In genomic region chr1:229207916-229208315, GRCh38 we compare ENCODE assay signal across 20 cellular contexts.
"Had no signal": no experiment of that assay in that cellular context is flagged by ENCODE, and none has a peak within 500 bp of the region (broad histone marks: within the 10 kb centered on the region; RNA-seq: fewer than 3 reads in every experiment).

No MANE protein-coding gene starts in this region.

- H3K27ac Mint-ChIP-seq: immature natural killer cell; natural killer cell treated with Interleukin-12 subunit alpha and Interleukin-12 subunit beta and Interleukin-15 and Interleukin-18, amount 100 ng/mL, for 72 hours; neural progenitor cell had no signal

- DNase-seq: colonic mucosa; dermis blood vessel endothelial cell; esophagus squamous epithelium; foreskin fibroblast; glutamatergic neuron; immature natural killer cell; left ventricle myocardium inferior; midbrain; occipital lobe; sigmoid colon; stimulated activated CD4-positive, alpha-beta T cell treated with anti-CD3 and anti-CD28 coated beads, Interleukin-12 subunit alpha, Interleukin-12 subunit beta, amount 100 ng/mL, for 4 hours; stimulated activated naive CD4-positive, alpha-beta T cell; thyroid gland had no signal

- H2AFZ ChIP-seq: neural progenitor cell, parathyroid adenoma had no signal

- H3K9me3 Mint-ChIP-seq: immature natural killer cell; natural killer cell treated with Interleukin-12 subunit alpha and Interleukin-12 subunit beta and Interleukin-15 and Interleukin-18, amount 100 ng/mL, for 72 hours had no signal

- H3K4me3 ChIP-seq: colonic mucosa, esophagus squamous epithelium, gastroesophageal sphincter, left ventricle myocardium inferior, lung, neural progenitor cell, sigmoid colon, skin epidermis, suprapubic skin, thyroid gland had no signal

- H3K79me2 ChIP-seq: parathyroid adenoma had no signal

- H3K9ac ChIP-seq: neural progenitor cell, parathyroid adenoma had no signal

- H3K27me3 ChIP-seq: colonic mucosa, esophagus squamous epithelium, gastroesophageal sphincter, neural progenitor cell, sigmoid colon, suprapubic skin, thyroid gland had no signal

- ATAC-seq: gastroesophageal sphincter; natural killer cell treated with Interleukin-12 subunit alpha and Interleukin-12 subunit beta and Interleukin-15 and Interleukin-18, amount 100 ng/mL, for 72 hours had no signal

- H3K4me1 Mint-ChIP-seq: immature natural killer cell had no signal

- H3K4me2 ChIP-seq: neural progenitor cell had no signal

- H3K36me3 ChIP-seq: colonic mucosa, esophagus squamous epithelium, gastroesophageal sphincter, left ventricle myocardium inferior, neural progenitor cell, sigmoid colon, suprapubic skin, thyroid gland had no signal

- H3K9me3 ChIP-seq: colonic mucosa, esophagus squamous epithelium, gastroesophageal sphincter, left ventricle myocardium inferior, sigmoid colon, suprapubic skin, thyroid gland had no signal

- H3K27ac ChIP-seq: colonic mucosa, gastroesophageal sphincter, left ventricle myocardium inferior, neural progenitor cell, parathyroid adenoma, sigmoid colon, skin epidermis, suprapubic skin had no signal

- H3K4me1 ChIP-seq: colonic mucosa, parathyroid adenoma had no signal

- H3K36me3 Mint-ChIP-seq: immature natural killer cell; natural killer cell treated with Interleukin-12 subunit alpha and Interleukin-12 subunit beta and Interleukin-15 and Interleukin-18, amount 100 ng/mL, for 72 hours; neural progenitor cell had no signal

- H3K4me3 Mint-ChIP-seq: immature natural killer cell; natural killer cell treated with Interleukin-12 subunit alpha and Interleukin-12 subunit beta and Interleukin-15 and Interleukin-18, amount 100 ng/mL, for 72 hours; neural progenitor cell had no signal
